Comparison of ENCODE assay signal across 1 cellular context in the genomic region with DNA sequence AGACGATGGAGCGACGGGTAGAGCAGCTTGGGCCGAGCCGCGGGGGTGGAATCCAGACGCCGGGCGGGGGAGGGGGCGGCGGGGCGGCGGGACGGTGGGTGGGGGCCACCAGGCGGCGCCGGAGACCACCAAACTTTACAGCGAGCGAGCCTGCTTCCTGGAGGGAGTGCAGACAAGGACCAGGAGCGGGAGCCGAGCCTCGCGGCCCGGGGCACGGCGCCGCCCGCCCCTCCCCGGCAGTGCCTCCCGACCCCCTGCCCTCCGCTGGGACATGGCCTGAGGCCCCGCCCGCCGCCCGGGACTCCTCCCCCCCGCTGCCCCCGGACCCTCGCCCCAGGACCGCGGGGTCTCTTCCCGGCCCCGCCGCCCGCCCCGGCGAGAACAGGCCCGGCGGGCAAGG.
TF ChIP-seq lines count a peak whose summit lies in the region.

No MANE protein-coding gene starts in this region.

TF ChIP-seq in HepG2, 621 proteins besides CTCF, POLR2A, EP300 and RAD21 (continued from another document):
- TF ChIP-seq KAT7 (CRISPR knock-in tag; IDR thresholded peaks at IDR 0.05; ENCODE audit: borderline replicate concordance) (peak; percentile 29; the same call in 1 of the 2 replicates), PATZ1 (CRISPR knock-in tag; IDR thresholded peaks at IDR 0.05) (0 out of 2 replicates have a peak, but pooled peaks have one; percentile 7)
